1 cellular context compared by ENCODE assay signal in genomic region chrX:108439961-108440696, GRCh38.
TF ChIP-seq lines count a peak whose summit lies in the region.

No MANE protein-coding gene starts in this region.

TF ChIP-seq in HEK293, 187 proteins besides CTCF, POLR2A, EP300 and RAD21 (continued from another document):
- peak; percentile 88 for TF ChIP-seq ZBTB11 (tag by site-specific recombination; conservative IDR thresholded peaks at IDR 0.05; ENCODE audit: low read depth)
- TF ChIP-seq ZNF629 (tag by site-specific recombination; IDR thresholded peaks at IDR 0.05), result no peak
- TF ChIP-seq ZBTB26 (tag by site-specific recombination; optimal IDR thresholded peaks at IDR 0.05), result no peak
- no peak for TF ChIP-seq ZNF830 (tag by site-specific recombination; IDR thresholded peaks at IDR 0.05; ENCODE audit: low read depth)
- TF ChIP-seq ZSCAN18 (tag by site-specific recombination; IDR thresholded peaks at IDR 0.05), result no peak
- TF ChIP-seq PRDM10 (tag by site-specific recombination; IDR thresholded peaks at IDR 0.05), result peak; percentile 44; the same call in 1 of the 2 replicates
- TF ChIP-seq ZNF664 (tag by site-specific recombination; IDR thresholded peaks at IDR 0.05), result no peak
- TF ChIP-seq PRDM1 (tag by site-specific recombination; IDR thresholded peaks at IDR 0.05), result no peak
- no peak for TF ChIP-seq ZNF596 (tag by site-specific recombination; IDR thresholded peaks at IDR 0.05)
- no peak for TF ChIP-seq ZNF501 (tag by site-specific recombination; IDR thresholded peaks at IDR 0.05)
- TF ChIP-seq ZNF37A (tag by site-specific recombination; IDR thresholded peaks at IDR 0.05), result no peak
- peak; percentile 96 for TF ChIP-seq ZNF610 (tag by site-specific recombination; IDR thresholded peaks at IDR 0.05; ENCODE audit: borderline replicate concordance)
- TF ChIP-seq ZNF660 (tag by site-specific recombination; IDR thresholded peaks at IDR 0.05), result no peak
- TF ChIP-seq ZNF600 (tag by site-specific recombination; IDR thresholded peaks at IDR 0.05), result no peak
